1 cellular context compared by ENCODE assay signal in genomic region chr18:58315041-58315440, GRCh38.
TF ChIP-seq lines count a peak whose summit lies in the region.

No MANE protein-coding gene starts in this region.

TF ChIP-seq in IMR-90, 13 proteins besides CTCF, POLR2A, EP300 and RAD21:
- TF ChIP-seq ELK1 (IDR thresholded peaks at IDR 0.05; ENCODE audit: borderline replicate concordance, low read depth, low read length) (no peak), CEBPB (IDR thresholded peaks at IDR 0.05; ENCODE audit: low read depth, low read length) (no peak), CHD1 (IDR thresholded peaks at IDR 0.05; ENCODE audit: low read depth, low read length) (no peak), USF2 (IDR thresholded peaks at IDR 0.05; ENCODE audit: low read depth, low read length) (no peak), FOS (IDR thresholded peaks at IDR 0.05; ENCODE audit: low read depth, low read length) (no peak), MAZ (IDR thresholded peaks at IDR 0.05; ENCODE audit: borderline replicate concordance, low read depth, low read length) (no peak), SMC3 (IDR thresholded peaks at IDR 0.05; ENCODE audit: low read depth, low read length) (no peak), BHLHE40 (IDR thresholded peaks at IDR 0.05; ENCODE audit: low read depth, low read length) (no peak)
